ENCODE assay signal across 9 cellular contexts in genomic region chr2:206004004-206004693, GRCh38.
DNase-seq lines count a peak whose midpoint lies in the region; ATAC-seq and TF ChIP-seq lines count a peak whose summit lies in the region.
"Had no signal": no experiment of that assay in that cellular context is flagged by ENCODE, and none has a peak within 500 bp of the region (broad histone marks: within the 10 kb centered on the region; RNA-seq: fewer than 3 reads in every experiment).

No MANE protein-coding gene starts in this region.

- no peak for TF ChIP-seq POLR2A in transverse colon (IDR thresholded peaks at IDR 0.05)

- peak; percentile 20 for DNase-seq in stimulated activated CD4-positive, alpha-beta T cell treated with anti-CD3 and anti-CD28 coated beads, Interleukin-15, amount 100 ng/mL, for 24 hours
- no peak for DNase-seq in stimulated activated CD4-positive, alpha-beta T cell treated with anti-CD3 and anti-CD28 coated beads, Interleukin-4, amount 100 ng/mL, for 1 hour
- peak; percentile 43 for DNase-seq in MV-4-11 (lab: John Stamatoyannopoulos, UW)
- DNase-seq in epithelial cell of esophagus (ENCODE audit: low read depth) = peak; percentile 21
- peak; percentile 38 for DNase-seq in transverse colon
- DNase-seq in activated CD8-positive, alpha-beta memory T cell treated with anti-CD3 and anti-CD28 coated beads, Interleukin-2, amount 10 ng/mL, durations not matched to agents 7 days and 5 days = no peak
- no peak for DNase-seq in activated CD4-positive, CD25-positive, alpha-beta regulatory T cell treated with anti-CD3 and anti-CD28 coated beads, Interleukin-2, amount 50 U/mL, for 72 hours

- CTCF ChIA-PET in activated CD8-positive, alpha-beta memory T cell treated with anti-CD3 and anti-CD28 coated beads, Interleukin-2, amount 10 ng/mL, durations not matched to agents 7 days and 5 days (lab: Charles Lee) = interaction anchor here (1.1 to 2.3 kb wide), 2 partner anchors 9 to 82 kb away, joined by 3 to 10 read pairs; no protein-coding TSS in a partner anchor

- no peak overlapping the region for H3K4me3 ChIP-seq in epithelial cell of esophagus (ENCODE audit: low read length)
- H3K4me3 ChIP-seq in transverse colon = no peak overlapping the region

- no peak overlapping the region for H3K27ac ChIP-seq in transverse colon

- H3K4me3 Mint-ChIP-seq in activated CD8-positive, alpha-beta memory T cell treated with anti-CD3 and anti-CD28 coated beads, Interleukin-2, amount 10 ng/mL, durations not matched to agents 7 days and 5 days = no peak overlapping the region
- H3K4me3 Mint-ChIP-seq: brain had no signal

- H3K27ac Mint-ChIP-seq in activated CD8-positive, alpha-beta memory T cell treated with anti-CD3 and anti-CD28 coated beads, Interleukin-2, amount 10 ng/mL, durations not matched to agents 7 days and 5 days = no peak overlapping the region

- TF ChIP-seq CTCF in epithelial cell of esophagus (IDR thresholded peaks at IDR 0.05; ENCODE audit: insufficient read depth, low read depth, low read length, missing control alignments) (peak; percentile 37), transverse colon (IDR thresholded peaks at IDR 0.05) (peak in 3 of 5 experiments; percentile 32 to 41 (median 39))

- no peak for TF ChIP-seq EP300 in transverse colon (IDR thresholded peaks at IDR 0.05; ENCODE audit: low read depth)

- peaks cover 0 to 34% (median 12%) of the 10 kb centered on the region in 4 donors for H3K36me3 ChIP-seq in transverse colon

- H3K27me3 Mint-ChIP-seq in activated CD8-positive, alpha-beta memory T cell treated with anti-CD3 and anti-CD28 coated beads, Interleukin-2, amount 10 ng/mL, durations not matched to agents 7 days and 5 days = no peaks in the 10 kb centered on the region

- H3K9me3 ChIP-seq in transverse colon = no peaks in the 10 kb centered on the region

- no peaks in the 10 kb centered on the region for H3K9me3 Mint-ChIP-seq in activated CD8-positive, alpha-beta memory T cell treated with anti-CD3 and anti-CD28 coated beads, Interleukin-2, amount 10 ng/mL, durations not matched to agents 7 days and 5 days (ENCODE audit: low read depth)
- H3K9me3 Mint-ChIP-seq: brain had no signal

- intact Hi-C loops in transverse colon (cut with DNase I; ENCODE audit: low total_unique reads) = no loop called here

- peaks cover 0 to 5% (median 0%) of the 10 kb centered on the region in 4 donors for H3K4me1 ChIP-seq in transverse colon

- in situ Hi-C loops in transverse colon (cut with MboI; ENCODE audit: low pct_ligation_motif_present in 1 of 4, low pct_unique_long_range_greater_than_20kb in 1 of 4, low sequenced_read_pairs in 3 of 4) = no loop called here

- H3K4me1 Mint-ChIP-seq in activated CD8-positive, alpha-beta memory T cell treated with anti-CD3 and anti-CD28 coated beads, Interleukin-2, amount 10 ng/mL, durations not matched to agents 7 days and 5 days = peaks cover under 1% of the 10 kb centered on the region

- no peaks in the 10 kb centered on the region for H3K27me3 ChIP-seq in transverse colon

- ATAC-seq in HG02938 (IDR thresholded peaks at IDR 0.05; ENCODE audit: unreplicated experiment) = no peak
- no peak for ATAC-seq in activated CD8-positive, alpha-beta memory T cell treated with anti-CD3 and anti-CD28 coated beads, Interleukin-2, amount 10 ng/mL, durations not matched to agents 7 days and 5 days

- 98% methylated on average over 8 of the region's 8 CpGs; no CpG with 5 or more reads in 1 of the 2 donors for WGBS in transverse colon (ENCODE audit: low coverage in 1 of 2), 2 donors

- peaks cover 34% of the 10 kb centered on the region for H3K36me3 Mint-ChIP-seq in activated CD8-positive, alpha-beta memory T cell treated with anti-CD3 and anti-CD28 coated beads, Interleukin-2, amount 10 ng/mL, durations not matched to agents 7 days and 5 days

Comparison
In these comparisons a context has a peak if more than half of its experiments do, and no peak if none do; other contexts are left out.
1. DNase-seq: peak in stimulated activated CD4-positive, alpha-beta T cell treated with anti-CD3 and anti-CD28 coated beads, Interleukin-15, amount 100 ng/mL, for 24 hours (single experiment), MV-4-11 (single experiment), epithelial cell of esophagus (single experiment) and transverse colon (single experiment); none in stimulated activated CD4-positive, alpha-beta T cell treated with anti-CD3 and anti-CD28 coated beads, Interleukin-4, amount 100 ng/mL, for 1 hour (single experiment), activated CD8-positive, alpha-beta memory T cell treated with anti-CD3 and anti-CD28 coated beads, Interleukin-2, amount 10 ng/mL, durations not matched to agents 7 days and 5 days (single experiment) and activated CD4-positive, CD25-positive, alpha-beta regulatory T cell treated with anti-CD3 and anti-CD28 coated beads, Interleukin-2, amount 50 U/mL, for 72 hours (single experiment).